8 cellular contexts compared by ENCODE assay signal in genomic region chr17:35930211-35931065, GRCh38. TPM values are rescaled to one million over a fixed set of nuclear protein-coding genes. Genes with fewer than 3 reads are reported as not detected.
A peak's percentile ranks its signal among the peaks of the same experiment; 100 is the strongest.
DNase-seq lines count a peak whose midpoint lies in the region; TF ChIP-seq lines count a peak whose summit lies in the region.

A gene with protein sequence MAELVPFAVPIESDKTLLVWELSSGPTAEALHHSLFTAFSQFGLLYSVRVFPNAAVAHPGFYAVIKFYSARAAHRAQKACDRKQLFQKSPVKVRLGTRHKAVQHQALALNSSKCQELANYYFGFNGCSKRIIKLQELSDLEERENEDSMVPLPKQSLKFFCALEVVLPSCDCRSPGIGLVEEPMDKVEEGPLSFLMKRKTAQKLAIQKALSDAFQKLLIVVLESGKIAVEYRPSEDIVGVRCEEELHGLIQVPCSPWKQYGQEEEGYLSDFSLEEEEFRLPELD (minus strand): TSS chr17:35930773. CDS start chr17:35930727, 46 bp downstream.

- H3K4me3 Mint-ChIP-seq in endothelial cell (ENCODE audit: unreplicated experiment), result peak within 1 kb of the TSS; percentile 91

- peaks cover 7 to 10% of the 10 kb centered on the region in 2 donors for H3K4me1 ChIP-seq in mucosa of rectum (ENCODE audit: control insufficient read depth in 2 of 2, insufficient read depth in 2 of 2, low read length in 2 of 2)

- peak; percentile 55 for TF ChIP-seq POLR2A in GM18526 (IDR thresholded peaks at IDR 0.05; ENCODE audit: extremely low read depth, insufficient read length)

- H3K4me1 Mint-ChIP-seq in endothelial cell (ENCODE audit: unreplicated experiment), result peaks cover 7% of the 10 kb centered on the region

- H3K27ac Mint-ChIP-seq in endothelial cell (ENCODE audit: unreplicated experiment), result no peak within 1 kb of the TSS

- DNase-seq in HUDEP-2 (lab: John Stamatoyannopoulos, UW; ENCODE audit: unreplicated experiment in 76 of 76), result peak in 73 of 76 experiments; percentile 14 to 90 (median 76)
- DNase-seq in NOMO-1 (lab: John Stamatoyannopoulos, UW; ENCODE audit: unreplicated experiment in 2 of 2), result peak; percentile 84 to 90
- DNase-seq in activated CD8-positive, alpha-beta memory T cell treated with anti-CD3 and anti-CD28 coated beads for 48 hours (ENCODE audit: low read depth in 2 of 3, low spot score in 2 of 3), result peak; percentile 77 to 84 (median 80)
- peak; percentile 76 for DNase-seq in endothelial cell (ENCODE audit: low spot score)
- peak; percentile 53 to 64 for DNase-seq in stimulated activated CD8-positive, alpha-beta memory T cell treated with anti-CD3 and anti-CD28 coated beads, Interleukin-4, amount 100 ng/mL, for 4 hours (ENCODE audit: low read depth in 2 of 2, low spot score in 1 of 2)

- no peak within 1 kb of the TSS for H3K9ac ChIP-seq in mucosa of rectum (ENCODE audit: low read depth in 1 of 2, low read length in 2 of 2)

- peaks cover 5% of the 10 kb centered on the region for H3K27me3 Mint-ChIP-seq in endothelial cell (ENCODE audit: unreplicated experiment)

- H3K36me3 ChIP-seq in mucosa of rectum (ENCODE audit: control insufficient read depth in 2 of 2, insufficient read depth in 2 of 2, low read length in 2 of 2), result no peaks in the 10 kb centered on the region

- H3K27ac ChIP-seq in 22Rv1 (peak within 1 kb of the TSS; percentile 49), mucosa of rectum (ENCODE audit: low read depth in 2 of 2, low read length in 2 of 2) (no peak within 1 kb of the TSS)

- no peaks in the 10 kb centered on the region for H3K27me3 ChIP-seq in mucosa of rectum (ENCODE audit: control insufficient read depth in 2 of 2, insufficient read depth in 2 of 2, low read length in 2 of 2)

- peak within 1 kb of the TSS; percentile 58 to 76 for H3K4me3 ChIP-seq in mucosa of rectum (ENCODE audit: low read length in 2 of 2)

- H3K9me3 ChIP-seq in mucosa of rectum (ENCODE audit: control insufficient read depth in 2 of 2, low read length in 2 of 2), result no peaks in the 10 kb centered on the region

- no peaks in the 10 kb centered on the region for H3K9me3 Mint-ChIP-seq in endothelial cell (ENCODE audit: unreplicated experiment)

- no peaks in the 10 kb centered on the region for H3K36me3 Mint-ChIP-seq in endothelial cell (ENCODE audit: low read depth, unreplicated experiment)

- TF ChIP-seq CTCF in 22Rv1 (IDR thresholded peaks at IDR 0.05) (no peak), endothelial cell (IDR thresholded peaks at IDR 0.05; ENCODE audit: unreplicated experiment) (no peak)

RNA-seq across cellular contexts. Expression of the gene that starts here (rescaled TPM):
- total RNA-seq in endothelial cell (ENCODE audit: unreplicated experiment), result 0.67 TPM

Comparison
In these comparisons a context has a peak if more than half of its experiments do, and no peak if none do; other contexts are left out.
1. Peak in DNase-seq in endothelial cell; RNA of the gene not detected or under 1 TPM.